ENCODE assay signal across 19 cellular contexts in the genomic region with DNA sequence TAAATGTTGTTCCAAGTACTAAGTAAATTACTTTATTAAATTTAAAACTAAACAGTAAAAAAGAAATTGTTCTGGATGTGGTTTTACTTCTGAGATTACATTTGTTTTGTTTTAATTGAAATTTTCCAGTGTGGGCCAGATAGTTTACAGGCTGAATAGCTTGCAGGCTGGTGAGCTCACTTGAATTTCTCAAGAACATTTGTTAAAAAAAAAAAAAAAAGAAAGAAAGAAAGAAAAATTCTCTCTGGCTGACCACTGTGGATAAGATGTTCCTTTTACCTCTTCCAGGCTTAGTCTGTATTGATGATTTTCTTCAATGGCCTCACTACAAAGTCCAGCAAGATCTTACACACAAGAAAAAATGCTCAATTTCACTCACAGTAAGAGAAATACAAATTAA.
DNase-seq lines count a peak whose midpoint lies in the region; ATAC-seq lines count a peak whose summit lies in the region.
"Had no signal": no experiment of that assay in that cellular context is flagged by ENCODE, and none has a peak within 500 bp of the region (broad histone marks: within the 10 kb centered on the region; RNA-seq: fewer than 3 reads in every experiment).

No MANE protein-coding gene starts in this region.

- no peaks in the 10 kb centered on the region for H3K36me3 ChIP-seq in muscle layer of duodenum (ENCODE audit: control insufficient read depth in 1 of 2, insufficient read depth in 2 of 2, low read length in 2 of 2)

- H3K27me3 Mint-ChIP-seq in activated CD4-positive, alpha-beta memory T cell treated with anti-CD3 and anti-CD28 coated beads for 36 hours = no peaks in the 10 kb centered on the region
- H3K27me3 Mint-ChIP-seq: activated naive CD8-positive, alpha-beta T cell treated with anti-CD3 and anti-CD28 coated beads for 36 hours; memory B cell had no signal

- H3K27ac ChIP-seq in angular gyrus (ENCODE audit: low read depth, low read length) (peak overlapping the region; percentile 97), muscle layer of duodenum (ENCODE audit: low read length) (peak overlapping the region; percentile 52), temporal lobe (ENCODE audit: low read depth, low read length) (peak overlapping the region; percentile 94)

- H3K4me1 Mint-ChIP-seq in activated CD4-positive, alpha-beta memory T cell treated with anti-CD3 and anti-CD28 coated beads for 36 hours (ENCODE audit: low read depth) = no peaks in the 10 kb centered on the region
- H3K4me1 Mint-ChIP-seq: immature natural killer cell, memory B cell had no signal

- ATAC-seq in left lobe of liver = no peak
- ATAC-seq: GM12878 had no signal

- intact Hi-C loops in activated CD4-positive, alpha-beta memory T cell treated with anti-CD3 and anti-CD28 coated beads for 36 hours (cut with micrococcal nuclease) = no loop called here

- CTCF ChIA-PET in activated CD4-positive, alpha-beta memory T cell treated with anti-CD3 and anti-CD28 coated beads for 36 hours (lab: Charles Lee) = interaction anchor here (1.0 to 3.9 kb wide), 2 partner anchors 9 to 50 kb away, joined by 5 to 20 read pairs; no protein-coding TSS in a partner anchor

- H3K4me3 Mint-ChIP-seq in activated CD4-positive, alpha-beta memory T cell treated with anti-CD3 and anti-CD28 coated beads for 36 hours = no peak overlapping the region
- H3K4me3 Mint-ChIP-seq: activated naive CD8-positive, alpha-beta T cell treated with anti-CD3 and anti-CD28 coated beads for 36 hours; immature natural killer cell; memory B cell had no signal

- H3K4me3 ChIP-seq in muscle layer of duodenum (ENCODE audit: low read depth in 1 of 2, low read length in 2 of 2) = no peak overlapping the region
- H3K4me3 ChIP-seq: GM12878 had no signal

- H3K27ac Mint-ChIP-seq in activated CD4-positive, alpha-beta memory T cell treated with anti-CD3 and anti-CD28 coated beads for 36 hours = no peak overlapping the region
- H3K27ac Mint-ChIP-seq: activated naive CD8-positive, alpha-beta T cell treated with anti-CD3 and anti-CD28 coated beads for 36 hours; immature natural killer cell; memory B cell had no signal

- H3K9me3 Mint-ChIP-seq in activated CD4-positive, alpha-beta memory T cell treated with anti-CD3 and anti-CD28 coated beads for 36 hours = no peaks in the 10 kb centered on the region
- H3K9me3 Mint-ChIP-seq: activated naive CD8-positive, alpha-beta T cell treated with anti-CD3 and anti-CD28 coated beads for 36 hours; immature natural killer cell; memory B cell had no signal

- no peaks in the 10 kb centered on the region for H3K9me3 ChIP-seq in muscle layer of duodenum (ENCODE audit: control insufficient read depth in 1 of 2, low read length in 2 of 2)

- POLR2A ChIA-PET in activated CD4-positive, alpha-beta memory T cell treated with anti-CD3 and anti-CD28 coated beads for 36 hours (lab: Charles Lee) = no interaction called here

- no peaks in the 10 kb centered on the region for H3K36me3 Mint-ChIP-seq in activated CD4-positive, alpha-beta memory T cell treated with anti-CD3 and anti-CD28 coated beads for 36 hours

- peak; percentile 48 for DNase-seq in fibroblast of gingiva (ENCODE audit: low read depth)
- no peak for DNase-seq in epidermal melanocyte (ENCODE audit: insufficient read length, low spot score)
- DNase-seq in NCI-H1417 (lab: John Stamatoyannopoulos, UW) = no peak
- DNase-seq in activated CD4-positive, alpha-beta memory T cell treated with anti-CD3 and anti-CD28 coated beads for 36 hours = no peak
- DNase-seq in left lobe of liver (ENCODE audit: low spot score) = no peak
- DNase-seq: activated CD4-positive, CD25-positive, alpha-beta regulatory T cell; activated naive CD8-positive, alpha-beta T cell treated with anti-CD3 and anti-CD28 coated beads for 36 hours; AML-193; Calu3; cerebellar nuclear complex; glutamatergic neuron; immature natural killer cell; NCI-H1930; NCI-H510A had no signal

- H3K4me1 ChIP-seq in muscle layer of duodenum (ENCODE audit: control insufficient read depth in 1 of 2, insufficient read depth in 2 of 2, low read length in 2 of 2) = peaks cover 4 to 33% of the 10 kb centered on the region in 2 donors

- no peaks in the 10 kb centered on the region for H3K27me3 ChIP-seq in muscle layer of duodenum (ENCODE audit: low read depth, low read length)
